In genomic region chr11:46381836-46382643, GRCh38 we compare ENCODE assay signal across 8 cellular contexts. TPM values are rescaled to one million over a fixed set of nuclear protein-coding genes. Genes with fewer than 3 reads are reported as not detected.
DNase-seq lines count a peak whose midpoint lies in the region; ATAC-seq, FAIRE-seq and TF ChIP-seq lines count a peak whose summit lies in the region.

No MANE protein-coding gene starts in this region.

- TF ChIP-seq CTCF in BE2C (IDR thresholded peaks at IDR 0.05; ENCODE audit: low read depth, low read length): no peak
- no peak for TF ChIP-seq CTCF in GM23338 (conservative IDR thresholded peaks at IDR 0.05; ENCODE audit: low read depth in 2 of 2)
- no peak for TF ChIP-seq CTCF in keratinocyte (optimal IDR thresholded peaks at IDR 0.05 in 1 of 3, IDR thresholded peaks at IDR 0.05 in 1 of 3, conservative IDR thresholded peaks at IDR 0.05 in 1 of 3; ENCODE audit: extremely low read depth in 1 of 3, insufficient read depth in 2 of 3, low read length in 3 of 3)

- H3K27ac ChIP-seq in GM23338 (ENCODE audit: low read depth) (0 out of 2 replicates have a peak overlapping the region, but pooled peaks have one; percentile 9), keratinocyte (ENCODE audit: control insufficient read depth, insufficient read depth, low read length) (no peak overlapping the region), stomach smooth muscle (ENCODE audit: low read length) (no peak overlapping the region)

- H3K4me3 ChIP-seq in BE2C (ENCODE audit: low read depth, low read length): peak overlapping the region; percentile 62
- peak overlapping the region; percentile 93 for H3K4me3 ChIP-seq in GM23338
- H3K4me3 ChIP-seq in keratinocyte (ENCODE audit: control insufficient read depth in 2 of 3, extremely low read depth in 1 of 3, insufficient read depth in 2 of 3, low read depth in 1 of 3, low read length in 3 of 3): peak overlapping the region; percentile 2 to 48 (median 26)
- H3K4me3 ChIP-seq in stomach smooth muscle (ENCODE audit: low read length in 2 of 2): peak overlapping the region; percentile 59 to 72

- peak overlapping the region; percentile 59 for H2AFZ ChIP-seq in GM23338
- H2AFZ ChIP-seq in keratinocyte (ENCODE audit: control insufficient read depth, low read length): no peak overlapping the region

- no peaks in the 10 kb centered on the region for H3K9me2 ChIP-seq in GM23338 (ENCODE audit: insufficient read depth)

- H3K4me1 Mint-ChIP-seq in GM23338: peaks cover 25% of the 10 kb centered on the region
- no peaks in the 10 kb centered on the region for H3K4me1 Mint-ChIP-seq in activated T-helper 1 cell treated with anti-CD3 and anti-CD28 coated beads, Interleukin-12 subunit alpha, Interleukin-12 subunit beta, Interleukin-2, Interleukin-4 antibody, amounts not matched to agents 30 ng/mL and 10 ng/mL and 1 ng/mL, durations not matched to agents 14 hours and 24 hours and 36 hours (ENCODE audit: low read depth)

- peaks cover 35% of the 10 kb centered on the region for H3F3A ChIP-seq in GM23338 (replicated peaks; ENCODE audit: low read depth)

- H3K4me2 ChIP-seq in GM23338 (peak overlapping the region; percentile 97), keratinocyte (ENCODE audit: control insufficient read depth, extremely low read depth, insufficient read depth, low read depth, low read length) (peak overlapping the region; percentile 82)

- H3K27ac Mint-ChIP-seq in GM23338: no peak overlapping the region
- H3K27ac Mint-ChIP-seq in activated T-helper 1 cell treated with anti-CD3 and anti-CD28 coated beads, Interleukin-12 subunit alpha, Interleukin-12 subunit beta, Interleukin-2, Interleukin-4 antibody, amounts not matched to agents 30 ng/mL and 10 ng/mL and 1 ng/mL, durations not matched to agents 14 hours and 24 hours and 36 hours: no peak overlapping the region

- H4K20me1 ChIP-seq in GM23338 (replicated peaks; ENCODE audit: insufficient read depth) (no peaks in the 10 kb centered on the region; the same call in 1 of the 2 replicates), keratinocyte (ENCODE audit: control insufficient read depth, extremely low read depth, insufficient read depth, low read length) (no peaks in the 10 kb centered on the region)

- no peak for FAIRE-seq in keratinocyte (lab: Jason Lieb, UNC)

- peak overlapping the region; percentile 83 for H3K4me3 Mint-ChIP-seq in GM23338
- peak overlapping the region; percentile 72 for H3K4me3 Mint-ChIP-seq in activated T-helper 1 cell treated with anti-CD3 and anti-CD28 coated beads, Interleukin-12 subunit alpha, Interleukin-12 subunit beta, Interleukin-2, Interleukin-4 antibody, amounts not matched to agents 30 ng/mL and 10 ng/mL and 1 ng/mL, durations not matched to agents 14 hours and 24 hours and 36 hours

- H3K9me3 ChIP-seq in BE2C: no peaks in the 10 kb centered on the region
- no peaks in the 10 kb centered on the region for H3K9me3 ChIP-seq in keratinocyte (ENCODE audit: control insufficient read depth, low read depth, low read length)
- no peaks in the 10 kb centered on the region for H3K9me3 ChIP-seq in stomach smooth muscle (ENCODE audit: control insufficient read depth in 2 of 2, low read length in 2 of 2)

- intact Hi-C loops in activated T-helper 1 cell treated with anti-CD3 and anti-CD28 coated beads, Interleukin-12 subunit alpha, Interleukin-12 subunit beta, Interleukin-2, Interleukin-4 antibody, amounts not matched to agents 30 ng/mL and 10 ng/mL and 1 ng/mL, durations not matched to agents 14 hours and 24 hours and 36 hours (cut with micrococcal nuclease): loop anchor here (2.0 to 5.0 kb wide), 2 partner anchors 15 to 145 kb away; no protein-coding TSS in a partner anchor

- no peaks in the 10 kb centered on the region for H3K79me2 ChIP-seq in GM23338 (replicated peaks; ENCODE audit: insufficient read depth)
- no peaks in the 10 kb centered on the region for H3K79me2 ChIP-seq in keratinocyte (ENCODE audit: control insufficient read depth, insufficient read depth, low read length)

- peaks cover 20% of the 10 kb centered on the region for H3K36me3 Mint-ChIP-seq in GM23338 (ENCODE audit: low read depth)
- H3K36me3 Mint-ChIP-seq in activated T-helper 1 cell treated with anti-CD3 and anti-CD28 coated beads, Interleukin-12 subunit alpha, Interleukin-12 subunit beta, Interleukin-2, Interleukin-4 antibody, amounts not matched to agents 30 ng/mL and 10 ng/mL and 1 ng/mL, durations not matched to agents 14 hours and 24 hours and 36 hours (ENCODE audit: low read depth): peaks cover 16% of the 10 kb centered on the region

- ATAC-seq in GM23338: peak; percentile 13
- ATAC-seq in HG03280 (IDR thresholded peaks at IDR 0.05; ENCODE audit: unreplicated experiment): no peak

- H3K27me3 ChIP-seq in BE2C (no peaks in the 10 kb centered on the region), GM23338 (ENCODE audit: insufficient read depth) (peaks cover 1% of the 10 kb centered on the region; the same call in 1 of the 2 replicates), keratinocyte (ENCODE audit: control insufficient read depth, extremely low read depth, insufficient read depth, low read length) (peaks cover 13% of the 10 kb centered on the region), stomach smooth muscle (ENCODE audit: control insufficient read depth in 1 of 2, insufficient read depth in 2 of 2, low read length in 2 of 2) (peaks cover 12 to 40% of the 10 kb centered on the region in 2 donors)

- no peaks in the 10 kb centered on the region for H3K9me1 ChIP-seq in keratinocyte (ENCODE audit: control insufficient read depth, extremely low read depth, insufficient read depth, low read length)

- no peak for DNase-seq in BE2C
- DNase-seq in GM23338 (ENCODE audit: low spot score): peak; percentile 63
- no peak for DNase-seq in activated T-helper 1 cell treated with anti-CD3 and anti-CD28 coated beads, Interleukin-12 subunit alpha, Interleukin-12 subunit beta, Interleukin-2, Interleukin-4 antibody, amounts not matched to agents 30 ng/mL and 10 ng/mL and 1 ng/mL, durations not matched to agents 14 hours and 24 hours and 36 hours (ENCODE audit: low spot score)
- DNase-seq in keratinocyte (ENCODE audit: low read depth, low spot score): no peak
- DNase-seq in activated CD4-positive, alpha-beta T cell treated with anti-CD3 and anti-CD28 coated beads, Interleukin-2, amount 50 U/mL, for 4 hours: no peak
- DNase-seq in amygdala (lab: John Stamatoyannopoulos, UW): no peak

- H3K4me1 ChIP-seq in BE2C (no peaks in the 10 kb centered on the region), GM23338 (ENCODE audit: insufficient read depth) (peaks cover 19% of the 10 kb centered on the region), keratinocyte (ENCODE audit: control insufficient read depth, extremely low read depth, insufficient read depth, low read length) (peaks cover 11% of the 10 kb centered on the region), stomach smooth muscle (ENCODE audit: control insufficient read depth, insufficient read depth, low read length) (peaks cover 24% of the 10 kb centered on the region)

- dilution Hi-C loops in keratinocyte (cut with MboI; ENCODE audit: extremely low pct_ligation_motif_present, low sequenced_read_pairs): no loop called here

- H3K9me3 Mint-ChIP-seq in GM23338: no peaks in the 10 kb centered on the region; the same call in 2 of the 3 replicates
- H3K9me3 Mint-ChIP-seq in activated T-helper 1 cell treated with anti-CD3 and anti-CD28 coated beads, Interleukin-12 subunit alpha, Interleukin-12 subunit beta, Interleukin-2, Interleukin-4 antibody, amounts not matched to agents 30 ng/mL and 10 ng/mL and 1 ng/mL, durations not matched to agents 14 hours and 24 hours and 36 hours: no peaks in the 10 kb centered on the region

- H3K27me3 Mint-ChIP-seq in GM23338 (ENCODE audit: insufficient read depth, low read depth, poor library complexity): peaks cover 26% of the 10 kb centered on the region
- H3K27me3 Mint-ChIP-seq in activated T-helper 1 cell treated with anti-CD3 and anti-CD28 coated beads, Interleukin-12 subunit alpha, Interleukin-12 subunit beta, Interleukin-2, Interleukin-4 antibody, amounts not matched to agents 30 ng/mL and 10 ng/mL and 1 ng/mL, durations not matched to agents 14 hours and 24 hours and 36 hours (ENCODE audit: insufficient read depth): peaks cover 14% of the 10 kb centered on the region

- H3K9ac ChIP-seq in keratinocyte (ENCODE audit: control insufficient read depth, extremely low read depth, insufficient read depth, low read length) (peak overlapping the region; percentile 37), stomach smooth muscle (ENCODE audit: low read length in 2 of 2) (peak overlapping the region in 1 of 2 donors; percentile 21)

- no peaks in the 10 kb centered on the region for H3K36me3 ChIP-seq in BE2C
- no peaks in the 10 kb centered on the region; the same call in 1 of the 2 replicates for H3K36me3 ChIP-seq in GM23338 (ENCODE audit: insufficient read depth)
- peaks cover 0 to 5% of the 10 kb centered on the region in 2 experiments for H3K36me3 ChIP-seq in keratinocyte (ENCODE audit: control insufficient read depth in 2 of 2, extremely low read depth in 1 of 2, insufficient read depth in 2 of 2, low read length in 2 of 2)
- no peaks in the 10 kb centered on the region for H3K36me3 ChIP-seq in stomach smooth muscle (ENCODE audit: control insufficient read depth in 2 of 2, insufficient read depth in 2 of 2, low read length in 2 of 2)

RNA-seq across cellular contexts. Expression of gene MDK, which starts 0.6 kb away (rescaled TPM):
- polyA plus RNA-seq in BE2C (2012; ENCODE audit: insufficient read depth, insufficient read length, low read depth): 215 TPM
- 388 and 438 TPM in 2 replicates for total RNA-seq in GM23338 (2014; rRNA removed; shearing (Covaris generic))
- polyA plus RNA-seq in GM23338 (2016; fragmentation: Nextera tagmentation; extraction: Ambion mirVana) (451 and 477 TPM in 2 replicates), keratinocyte (5.4 to 8.8 TPM (median 6.5 TPM) in 3 replicates)
- 5.0 and 7.1 TPM in 2 replicates for total RNA-seq in activated T-helper 1 cell treated with anti-CD3 and anti-CD28 coated beads, Interleukin-12 subunit alpha, Interleukin-12 subunit beta, Interleukin-2, Interleukin-4 antibody, amounts not matched to agents 30 ng/mL and 10 ng/mL and 1 ng/mL, durations not matched to agents 14 hours and 24 hours and 36 hours
- 3.9 TPM for polyA plus RNA-seq in keratinocyte (2011; ENCODE audit: low read depth)
- 8.3 and 14.2 TPM in 2 replicates for polyA plus RNA-seq in keratinocyte (2011; cell fraction: cytosol; rRNA removed)
- 6.0 and 10.3 TPM in 2 replicates for polyA plus RNA-seq in keratinocyte (2011; cell fraction: nucleus; rRNA removed)
- polyA plus RNA-seq in keratinocyte (2012; ENCODE audit: low replicate concordance): 6.6 and 8.0 TPM in 2 replicates
- polyA minus RNA-seq in keratinocyte: 1.2 to 4.6 TPM (median 1.5 TPM) in 3 replicates
- 7.7 TPM for polyA minus RNA-seq in keratinocyte (2011; cell fraction: cytosol; rRNA and poly(A)+ RNA removed)
- 1.3 and 1.5 TPM in 2 replicates for polyA minus RNA-seq in keratinocyte (2011; cell fraction: nucleus; rRNA and poly(A)+ RNA removed)

RNA-seq across cellular contexts. Expression of gene CHRM4, which starts 9.5 kb away (rescaled TPM):
- not detected for polyA plus RNA-seq in BE2C (2012; ENCODE audit: insufficient read depth, insufficient read length, low read depth)
- 0.93 and 0.97 TPM in 2 replicates for total RNA-seq in GM23338 (2014; rRNA removed; shearing (Covaris generic))
- polyA plus RNA-seq in GM23338 (2016; fragmentation: Nextera tagmentation; extraction: Ambion mirVana) (not detected in 2 replicates), keratinocyte (0.06 TPM in 1 of 3 replicates, not detected in the others)
- 1.2 TPM in 2 replicates for total RNA-seq in activated T-helper 1 cell treated with anti-CD3 and anti-CD28 coated beads, Interleukin-12 subunit alpha, Interleukin-12 subunit beta, Interleukin-2, Interleukin-4 antibody, amounts not matched to agents 30 ng/mL and 10 ng/mL and 1 ng/mL, durations not matched to agents 14 hours and 24 hours and 36 hours
- polyA plus RNA-seq in keratinocyte (2011; ENCODE audit: low read depth): not detected
- not detected in 2 replicates for polyA plus RNA-seq in keratinocyte (2011; cell fraction: cytosol; rRNA removed)
- 0.10 and 0.21 TPM in 2 replicates for polyA plus RNA-seq in keratinocyte (2011; cell fraction: nucleus; rRNA removed)
- 0.17 TPM in 1 of 2 replicates, not detected in the other for polyA plus RNA-seq in keratinocyte (2012; ENCODE audit: low replicate concordance)
- 0.42 TPM in 1 of 3 replicates, not detected in the others for polyA minus RNA-seq in keratinocyte
- not detected for polyA minus RNA-seq in keratinocyte (2011; cell fraction: cytosol; rRNA and poly(A)+ RNA removed)
- 0.42 TPM in 1 of 2 replicates, not detected in the other for polyA minus RNA-seq in keratinocyte (2011; cell fraction: nucleus; rRNA and poly(A)+ RNA removed)

RNA-seq across cellular contexts. Expression of gene DGKZ, which starts 34.8 kb away (rescaled TPM):
- polyA plus RNA-seq in BE2C (2012; ENCODE audit: insufficient read depth, insufficient read length, low read depth): 74.7 TPM
- total RNA-seq in GM23338 (2014; rRNA removed; shearing (Covaris generic)): 148 and 170 TPM in 2 replicates
- 45.1 and 45.7 TPM in 2 replicates for polyA plus RNA-seq in GM23338 (2016; fragmentation: Nextera tagmentation; extraction: Ambion mirVana)
- 101 TPM in 2 replicates for total RNA-seq in activated T-helper 1 cell treated with anti-CD3 and anti-CD28 coated beads, Interleukin-12 subunit alpha, Interleukin-12 subunit beta, Interleukin-2, Interleukin-4 antibody, amounts not matched to agents 30 ng/mL and 10 ng/mL and 1 ng/mL, durations not matched to agents 14 hours and 24 hours and 36 hours
- 23.3 to 43.9 TPM (median 39.1 TPM) in 3 replicates for polyA plus RNA-seq in keratinocyte
- 31.5 TPM for polyA plus RNA-seq in keratinocyte (2011; ENCODE audit: low read depth)
- polyA plus RNA-seq in keratinocyte (2011; cell fraction: cytosol; rRNA removed): 22.4 and 46.3 TPM in 2 replicates
- 69.8 and 91.7 TPM in 2 replicates for polyA plus RNA-seq in keratinocyte (2011; cell fraction: nucleus; rRNA removed)
- 25.8 and 54.2 TPM in 2 replicates for polyA plus RNA-seq in keratinocyte (2012; ENCODE audit: low replicate concordance)
- polyA minus RNA-seq in keratinocyte: 40.2 to 144 TPM (median 43.0 TPM) in 3 replicates
- polyA minus RNA-seq in keratinocyte (2011; cell fraction: cytosol; rRNA and poly(A)+ RNA removed): 107 TPM
- polyA minus RNA-seq in keratinocyte (2011; cell fraction: nucleus; rRNA and poly(A)+ RNA removed): 46.5 and 51.3 TPM in 2 replicates

Comparison
In these comparisons a context has a peak if more than half of its experiments do, and no peak if none do; other contexts are left out.
1. H3K4me3 ChIP-seq: peak in every context shown above with its lines; median percentile 93 in GM23338; 66 in stomach smooth muscle; 62 in BE2C; 26 in keratinocyte.
2. RNA of gene MDK, which starts 0.6 kb away (total RNA-seq): 388 to 438 TPM in GM23338; 5.0 to 7.1 TPM in activated T-helper 1 cell treated with anti-CD3 and anti-CD28 coated beads, Interleukin-12 subunit alpha, Interleukin-12 subunit beta, Interleukin-2, Interleukin-4 antibody, amounts not matched to agents 30 ng/mL and 10 ng/mL and 1 ng/mL, durations not matched to agents 14 hours and 24 hours and 36 hours; every median in the first group is over 10 times any median in the second.